ENCODE assay signal across 9 cellular contexts in genomic region chr2:88614497-88615157, GRCh38. TPM values are rescaled to one million over a fixed set of nuclear protein-coding genes. Genes with fewer than 3 reads are reported as not detected.
DNase-seq lines count a peak whose midpoint lies in the region; ATAC-seq, FAIRE-seq and TF ChIP-seq lines count a peak whose summit lies in the region.
"Had no signal": no experiment of that assay in that cellular context is flagged by ENCODE, and none has a peak within 500 bp of the region (broad histone marks: within the 10 kb centered on the region; RNA-seq: fewer than 3 reads in every experiment).

No MANE protein-coding gene starts in this region.

- H3K9me3 ChIP-seq in ascending aorta (no peaks in the 10 kb centered on the region), endodermal cell (ENCODE audit: control insufficient read depth, low read length) (peaks cover 10% of the 10 kb centered on the region)

- H3K9me3 Mint-ChIP-seq in endodermal cell = no peaks in the 10 kb centered on the region

- H3K27me3 Mint-ChIP-seq in endodermal cell (ENCODE audit: insufficient read depth) = no peaks in the 10 kb centered on the region

- peak; percentile 61 for ATAC-seq in GM19328 (IDR thresholded peaks at IDR 0.05; ENCODE audit: unreplicated experiment)
- peak; percentile 87 for ATAC-seq in HG02870 (IDR thresholded peaks at IDR 0.05; ENCODE audit: unreplicated experiment)

- WGBS in endodermal cell (ENCODE audit: insufficient coverage in 1 of 2, insufficient read length in 1 of 2), 2 experiments = 93 to 94% methylated on average over 2 to 3 of the region's 3 CpGs

- intact Hi-C loops in ascending aorta (cut with DNase I) = no loop called here

- no peak overlapping the region for H3K27ac Mint-ChIP-seq in endodermal cell

- H3K27me3 ChIP-seq in GM06990 (replicated peaks; ENCODE audit: control insufficient read depth, insufficient read depth, low read length) = no peaks in the 10 kb centered on the region
- no peaks in the 10 kb centered on the region for H3K27me3 ChIP-seq in ascending aorta
- H3K27me3 ChIP-seq in endodermal cell (ENCODE audit: control insufficient read depth, insufficient read depth, low read length, poor library complexity, severe bottlenecking) = peaks cover 46% of the 10 kb centered on the region

- no peak overlapping the region for H3K9ac ChIP-seq in endodermal cell (ENCODE audit: extremely low read depth, low read length, poor library complexity, severe bottlenecking)

- no peak overlapping the region for H3K4me3 Mint-ChIP-seq in endodermal cell

- peaks cover 22% of the 10 kb centered on the region for H3K36me3 Mint-ChIP-seq in endodermal cell (ENCODE audit: low read depth)

- H3K4me3 ChIP-seq in GM06990 (replicated peaks; ENCODE audit: low read depth, low read length) (peak overlapping the region; percentile 13), ascending aorta (no peak overlapping the region), endodermal cell (ENCODE audit: low read length) (no peak overlapping the region)
- H3K4me3 ChIP-seq: PC-9 had no signal

- H3K27ac ChIP-seq in ascending aorta = no peak overlapping the region
- no peak overlapping the region for H3K27ac ChIP-seq in endodermal cell (ENCODE audit: low read depth, low read length)
- H3K27ac ChIP-seq: PC-9 had no signal

- peak; percentile 4 for FAIRE-seq in HTR-8/SVneo (lab: Jason Lieb, UNC)

- TF ChIP-seq CTCF in GM06990 (IDR thresholded peaks at IDR 0.05; ENCODE audit: insufficient read depth, low read length, poor library complexity, severe bottlenecking) (no peak), ascending aorta (IDR thresholded peaks at IDR 0.05) (no peak), endodermal cell (conservative IDR thresholded peaks at IDR 0.05) (no peak)

- DNase-seq in GM06990 (ENCODE audit: extremely low read depth, insufficient read length) (no peak), HTR-8/SVneo (ENCODE audit: insufficient read length, low spot score) (no peak), ascending aorta (ENCODE audit: low spot score in 2 of 2) (no peak), NCI-H187 treated with DMSO at 0.1 percent for 48 hours (lab: John Stamatoyannopoulos, UW) (no peak), CD1c-positive myeloid dendritic cell (ENCODE audit: extremely low spot score) (no peak), endodermal cell (no peak)
- DNase-seq: PC-9 had no signal

- H3K4me1 Mint-ChIP-seq in endodermal cell = peaks cover 6% of the 10 kb centered on the region

- no peaks in the 10 kb centered on the region for H3K4me1 ChIP-seq in ascending aorta
- no peaks in the 10 kb centered on the region for H3K4me1 ChIP-seq in endodermal cell (ENCODE audit: control insufficient read depth, insufficient read depth, low read length)

- H3K36me3 ChIP-seq in GM06990 (ENCODE audit: control insufficient read depth, insufficient read depth, low read length) = peaks cover 1% of the 10 kb centered on the region
- peaks cover 0 to 3% of the 10 kb centered on the region in 2 donors for H3K36me3 ChIP-seq in ascending aorta
- peaks cover 15% of the 10 kb centered on the region for H3K36me3 ChIP-seq in endodermal cell (ENCODE audit: control insufficient read depth, insufficient read depth, low read length)

RNA-seq across cellular contexts. Expression of gene EIF2AK3, which starts 12.6 kb away (rescaled TPM):
- total RNA-seq in ascending aorta = 6.5 TPM
- 10 to 100 TPM; 26.3 to 45.2 TPM for total RNA-seq in endodermal cell
- 17.9 TPM for polyA plus RNA-seq in endodermal cell (2013, experiment 1 of 2)
- 20.4 TPM for polyA plus RNA-seq in endodermal cell (2013, experiment 2 of 2)
